In the genomic region with DNA sequence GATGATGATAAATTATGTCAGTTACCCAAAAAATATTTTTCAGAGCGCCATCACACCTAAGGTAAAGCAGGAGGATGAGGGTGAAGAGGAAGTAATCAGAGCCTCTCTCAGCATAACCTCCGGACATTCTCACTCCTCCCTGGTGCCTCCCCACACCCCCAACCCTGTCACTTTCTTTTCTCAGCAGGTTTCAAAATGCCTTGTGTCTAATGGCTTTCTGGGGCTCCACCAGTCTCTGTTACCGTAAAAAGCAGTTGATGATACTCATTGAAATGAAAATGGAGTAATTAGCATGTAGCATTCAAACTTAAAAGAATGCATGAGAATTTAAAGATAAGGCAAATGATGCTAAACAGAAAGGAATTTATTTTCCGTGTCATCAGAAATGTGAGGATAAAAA, we compare ENCODE assay signal across 1 cellular context.
A peak's percentile ranks its signal among the peaks of the same experiment; 100 is the strongest.
TF ChIP-seq lines count a peak whose summit lies in the region.

No MANE protein-coding gene starts in this region.

TF ChIP-seq in GM23338, 12 proteins besides CTCF, POLR2A, EP300 and RAD21:
- TF ChIP-seq ZNF462 (CRISPR knock-in tag; IDR thresholded peaks at IDR 0.05) (0 out of 2 replicates have a peak, but pooled peaks have one; percentile 43), ZNF114 (CRISPR knock-in tag; IDR thresholded peaks at IDR 0.05) (no peak), STAT1 (IDR thresholded peaks at IDR 0.05; ENCODE audit: unreplicated experiment) (no peak), EZH2 (IDR thresholded peaks at IDR 0.05; ENCODE audit: low read depth, unreplicated experiment) (no peak), EZH2phosphoT487 (IDR thresholded peaks at IDR 0.05; ENCODE audit: unreplicated experiment) (no peak), NANOG (IDR thresholded peaks at IDR 0.05; ENCODE audit: borderline replicate concordance) (peak; percentile 84), ETS1 (IDR thresholded peaks at IDR 0.05) (no peak), POLR2AphosphoS5 (IDR thresholded peaks at IDR 0.05; ENCODE audit: low read depth) (no peak), JUNB (IDR thresholded peaks at IDR 0.05; ENCODE audit: unreplicated experiment) (no peak)
